25 cellular contexts compared by ENCODE assay signal in the genomic region with DNA sequence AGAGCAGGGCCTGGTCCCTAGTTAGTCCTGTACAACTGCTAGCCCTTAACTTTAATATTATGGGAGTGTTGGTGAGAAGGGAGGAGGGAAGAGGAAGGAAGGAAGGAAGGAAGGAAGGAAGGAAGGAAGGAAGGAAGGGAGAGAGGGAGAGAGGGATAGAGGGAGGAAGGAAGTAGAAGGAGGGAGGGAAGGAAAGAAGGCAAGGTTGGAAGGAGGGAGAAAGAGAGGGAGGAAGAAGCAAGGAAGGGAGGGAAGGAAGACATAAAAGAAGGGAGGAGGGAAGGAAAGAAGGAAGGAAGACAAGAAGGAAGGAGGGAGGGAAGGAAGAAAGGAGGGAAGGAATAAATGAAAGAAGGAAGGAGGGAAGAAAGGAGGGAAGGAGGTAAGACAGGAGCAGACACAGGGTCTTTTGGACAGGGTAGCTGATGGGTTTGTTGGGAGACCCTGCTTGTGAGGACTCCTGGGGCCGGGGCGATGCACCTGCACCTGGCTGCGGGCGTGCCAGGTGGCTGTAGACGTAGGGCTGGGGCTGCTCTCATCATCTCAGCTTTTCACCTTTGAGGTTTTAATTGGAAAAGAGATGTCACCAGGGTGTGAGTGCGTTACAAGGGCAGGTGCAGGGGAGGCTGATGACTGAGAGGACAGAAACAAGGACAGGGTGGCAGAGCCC. TPM values are rescaled to one million over a fixed set of nuclear protein-coding genes. Genes with fewer than 3 reads are reported as not detected.
"Had no signal": no experiment of that assay in that cellular context is flagged by ENCODE, and none has a peak within 500 bp of the region (broad histone marks: within the 10 kb centered on the region; RNA-seq: fewer than 3 reads in every experiment).

No MANE protein-coding gene starts in this region.

- FAIRE-seq: endometrium, pancreas, small intestine had no signal

- H3K9me3 Mint-ChIP-seq: activated T-helper 1 cell treated with anti-CD3 and anti-CD28 coated beads, Interleukin-12 subunit alpha, Interleukin-12 subunit beta, Interleukin-2, Interleukin-4 antibody, amounts not matched to agents 30 ng/mL and 10 ng/mL and 1 ng/mL, durations not matched to agents 14 hours and 24 hours and 36 hours; dendritic cell treated with granulocyte-macrophage colony-stimulating factor and Interleukin-4, amounts not matched to agents 40 ng/mL and 50 ng/mL, for 4 days; natural killer cell treated with Interleukin-12 subunit alpha and Interleukin-12 subunit beta and Interleukin-15 and Interleukin-18, amount 100 ng/mL, for 72 hours; stimulated activated effector memory CD8-positive, alpha-beta T cell treated with anti-CD3 and anti-CD28 coated beads, Interleukin-12 subunit alpha, Interleukin-12 subunit beta, amount 100 ng/mL, for 72 hours; stimulated activated naive CD8-positive, alpha-beta T cell treated with anti-CD3 and anti-CD28 coated beads, Interleukin-15, amount 100 ng/mL, for 72 hours had no signal

- H3K4me3 ChIP-seq: heart right ventricle, pancreas, tibial artery, vagina had no signal

- DNase-seq: activated CD4-positive, alpha-beta T cell treated with anti-CD3 and anti-CD28 coated beads, Interleukin-2, amount 50 U/mL, for 1 hour; activated CD4-positive, CD25-positive, alpha-beta regulatory T cell treated with anti-CD3 and anti-CD28 coated beads, Interleukin-2, amount 50 U/mL, for 72 hours; activated CD8-positive, alpha-beta T cell treated with anti-CD3 and anti-CD28 coated beads, Interleukin-2, amount 10 ng/mL, durations not matched to agents 7 days and 5 days; activated gamma-delta T cell; activated naive CD4-positive, alpha-beta T cell treated with anti-CD3 and anti-CD28 coated beads, Interleukin-2, amount 50 U/mL, for 16 hours; aorta; caudate nucleus; effector CD4-positive, alpha-beta T cell; heart right ventricle; left cardiac atrium; pancreas; right cardiac atrium; small intestine; stimulated activated CD4-positive, alpha-beta T cell treated with anti-CD3 and anti-CD28 coated beads, Interleukin-2, amount 100 ng/mL, for 24 hours; stimulated activated naive CD8-positive, alpha-beta T cell treated with anti-CD3 and anti-CD28 coated beads, Interleukin-15, amount 100 ng/mL, for 72 hours; tibial artery had no signal

- H3K4me3 Mint-ChIP-seq: activated CD8-positive, alpha-beta T cell treated with anti-CD3 and anti-CD28 coated beads, Interleukin-2, amount 10 ng/mL, durations not matched to agents 7 days and 5 days; activated T-helper 1 cell treated with anti-CD3 and anti-CD28 coated beads, Interleukin-12 subunit alpha, Interleukin-12 subunit beta, Interleukin-2, Interleukin-4 antibody, amounts not matched to agents 30 ng/mL and 10 ng/mL and 1 ng/mL, durations not matched to agents 14 hours and 24 hours and 36 hours; dendritic cell treated with granulocyte-macrophage colony-stimulating factor and Interleukin-4, amounts not matched to agents 40 ng/mL and 50 ng/mL, for 4 days; natural killer cell treated with Interleukin-12 subunit alpha and Interleukin-12 subunit beta and Interleukin-15 and Interleukin-18, amount 100 ng/mL, for 72 hours; stimulated activated effector memory CD8-positive, alpha-beta T cell treated with anti-CD3 and anti-CD28 coated beads, Interleukin-12 subunit alpha, Interleukin-12 subunit beta, amount 100 ng/mL, for 72 hours; stimulated activated naive CD8-positive, alpha-beta T cell treated with anti-CD3 and anti-CD28 coated beads, Interleukin-15, amount 100 ng/mL, for 72 hours had no signal

- H3K4me1 ChIP-seq: heart right ventricle, pancreas, tibial artery, vagina had no signal

- H3K36me3 ChIP-seq: heart right ventricle, neutrophil, pancreas, tibial artery, vagina had no signal

- H3K27ac Mint-ChIP-seq: activated CD8-positive, alpha-beta T cell treated with anti-CD3 and anti-CD28 coated beads, Interleukin-2, amount 10 ng/mL, durations not matched to agents 7 days and 5 days; activated T-helper 1 cell treated with anti-CD3 and anti-CD28 coated beads, Interleukin-12 subunit alpha, Interleukin-12 subunit beta, Interleukin-2, Interleukin-4 antibody, amounts not matched to agents 30 ng/mL and 10 ng/mL and 1 ng/mL, durations not matched to agents 14 hours and 24 hours and 36 hours; brain; dendritic cell treated with granulocyte-macrophage colony-stimulating factor and Interleukin-4, amounts not matched to agents 40 ng/mL and 50 ng/mL, for 4 days; stimulated activated effector memory CD8-positive, alpha-beta T cell treated with anti-CD3 and anti-CD28 coated beads, Interleukin-12 subunit alpha, Interleukin-12 subunit beta, amount 100 ng/mL, for 72 hours; stimulated activated naive CD8-positive, alpha-beta T cell treated with anti-CD3 and anti-CD28 coated beads, Interleukin-15, amount 100 ng/mL, for 72 hours had no signal

- H3K36me3 Mint-ChIP-seq: brain; natural killer cell treated with Interleukin-12 subunit alpha and Interleukin-12 subunit beta and Interleukin-15 and Interleukin-18, amount 100 ng/mL, for 72 hours; stimulated activated effector memory CD8-positive, alpha-beta T cell treated with anti-CD3 and anti-CD28 coated beads, Interleukin-12 subunit alpha, Interleukin-12 subunit beta, amount 100 ng/mL, for 72 hours had no signal

- H3K4me1 Mint-ChIP-seq: stimulated activated effector memory CD8-positive, alpha-beta T cell treated with anti-CD3 and anti-CD28 coated beads, Interleukin-12 subunit alpha, Interleukin-12 subunit beta, amount 100 ng/mL, for 72 hours; stimulated activated naive CD8-positive, alpha-beta T cell treated with anti-CD3 and anti-CD28 coated beads, Interleukin-15, amount 100 ng/mL, for 72 hours had no signal

- H3K27ac ChIP-seq: heart right ventricle, neutrophil, pancreas, tibial artery, vagina had no signal

- H3K9me3 ChIP-seq: neutrophil, pancreas, vagina had no signal

RNA-seq across cellular contexts. Expression of gene POMC, which starts 5.9 kb away (rescaled TPM):
- total RNA-seq: fibroblast of villous mesenchyme had no signal
